In the genomic region with DNA sequence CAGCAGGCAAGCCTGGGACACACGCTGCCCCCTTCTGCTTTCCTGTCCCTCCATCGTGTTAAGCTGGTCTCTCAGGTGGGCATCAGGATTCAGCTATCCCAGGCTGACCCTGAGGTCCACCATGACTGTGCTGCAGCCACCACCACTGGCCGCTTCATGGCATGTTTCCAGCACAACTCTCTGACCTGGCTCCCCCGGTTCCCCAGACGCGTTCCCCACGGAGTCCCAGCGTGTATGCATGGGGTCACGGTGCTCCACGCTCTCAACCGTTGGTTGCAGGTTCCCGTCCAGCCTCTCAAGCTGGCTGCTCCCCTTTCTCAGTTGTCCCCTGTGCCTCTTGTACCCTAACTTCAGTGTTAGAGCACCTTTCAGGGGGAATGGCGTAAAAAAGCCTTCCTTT, we compare ENCODE assay signal across 25 cellular contexts.
"Had no signal": no experiment of that assay in that cellular context is flagged by ENCODE, and none has a peak within 500 bp of the region (broad histone marks: within the 10 kb centered on the region; RNA-seq: fewer than 3 reads in every experiment).

No MANE protein-coding gene starts in this region.

- H3K27ac ChIP-seq: breast epithelium, colonic mucosa, left lung, lower lobe of right lung, pancreas, prostate gland, tibial nerve had no signal

- H3K4me1 ChIP-seq: breast epithelium, prostate gland had no signal

- DNase-seq: activated B cell treated with CpG ODN at 0.5 μM for 24 hours; activated CD4-positive, alpha-beta T cell treated with anti-CD3 and anti-CD28 coated beads, Interleukin-2, amount 50 U/mL, for 1 hour; activated CD8-positive, alpha-beta T cell treated with anti-CD3 and anti-CD28 coated beads for 36 hours; activated naive CD4-positive, alpha-beta T cell; activated T-cell treated with anti-CD3 and anti-CD28 coated beads, Interleukin-2, amount 50 U/mL, for 72 hours; colonic mucosa; effector CD8-positive, alpha-beta T cell; glutamatergic neuron; lower lobe of right lung; mesenchymal stem cell; nucleus accumbens; retina; stimulated activated naive CD4-positive, alpha-beta T cell treated with Interleukin-2 at 50 U/mL for 16 hours; T-helper 1 cell had no signal

- H3K27me3 ChIP-seq: breast epithelium, colonic mucosa, left lung, pancreas, tibial nerve had no signal

- H3K27me3 Mint-ChIP-seq: activated B cell treated with CpG ODN at 0.5 μM for 24 hours; activated CD8-positive, alpha-beta T cell treated with anti-CD3 and anti-CD28 coated beads for 36 hours had no signal

- H3K9me3 Mint-ChIP-seq: activated B cell treated with CpG ODN at 0.5 μM for 24 hours; activated T-cell treated with anti-CD3 and anti-CD28 coated beads, Interleukin-2, amount 50 U/mL, for 72 hours; T-helper 2 cell treated with Interferon-gamma antibody and Interleukin-4, amounts not matched to agents 5 μg/mL and 100 μg/mL, for 36 hours had no signal

- FAIRE-seq: endometrium, frontal cortex, islet of Langerhans, pancreas had no signal

- H3K4me3 Mint-ChIP-seq: activated B cell treated with CpG ODN at 0.5 μM for 24 hours; activated CD8-positive, alpha-beta T cell treated with anti-CD3 and anti-CD28 coated beads for 36 hours; activated T-cell treated with anti-CD3 and anti-CD28 coated beads, Interleukin-2, amount 50 U/mL, for 72 hours; nephron; T-helper 2 cell treated with Interferon-gamma antibody and Interleukin-4, amounts not matched to agents 5 μg/mL and 100 μg/mL, for 36 hours had no signal

- ATAC-seq: activated CD8-positive, alpha-beta T cell treated with anti-CD3 and anti-CD28 coated beads for 36 hours; activated naive CD4-positive, alpha-beta T cell treated with anti-CD3 and anti-CD28 coated beads, Interleukin-2, amount 50 U/mL, for 72 hours; activated T-cell treated with anti-CD3 and anti-CD28 coated beads, Interleukin-2, amount 50 U/mL, for 72 hours; left lung; lower lobe of right lung; pancreas had no signal

- H3K36me3 ChIP-seq: breast epithelium, colonic mucosa, pancreas, prostate gland had no signal

- H3K9me3 ChIP-seq: breast epithelium, colonic mucosa, left lung, lower lobe of right lung, pancreas, prostate gland, tibial nerve had no signal

- H3K27ac Mint-ChIP-seq: activated B cell treated with CpG ODN at 0.5 μM for 24 hours; activated CD8-positive, alpha-beta T cell treated with anti-CD3 and anti-CD28 coated beads for 36 hours; activated T-cell treated with anti-CD3 and anti-CD28 coated beads, Interleukin-2, amount 50 U/mL, for 72 hours; nephron; T-helper 2 cell treated with Interferon-gamma antibody and Interleukin-4, amounts not matched to agents 5 μg/mL and 100 μg/mL, for 36 hours had no signal

- H3K4me3 ChIP-seq: breast epithelium, colonic mucosa, left lung, lower lobe of right lung, pancreas, prostate gland, tibial nerve had no signal
